10 cellular contexts compared by ENCODE assay signal in genomic region chr7:37765872-37766525, GRCh38.
DNase-seq lines count a peak whose midpoint lies in the region; ATAC-seq and TF ChIP-seq lines count a peak whose summit lies in the region.
"Had no signal": no experiment of that assay in that cellular context is flagged by ENCODE, and none has a peak within 500 bp of the region (broad histone marks: within the 10 kb centered on the region; RNA-seq: fewer than 3 reads in every experiment).

No MANE protein-coding gene starts in this region.

- intact Hi-C loops in A673 (cut with micrococcal nuclease; ENCODE audit: unreplicated experiment), result no loop called here

- POLR2A ChIA-PET in A673 (lab: Charles Lee; ENCODE audit: low non-redundant PET), result no interaction called here

- peak; percentile 87 for ATAC-seq in GM18508 (IDR thresholded peaks at IDR 0.05; ENCODE audit: insufficient read depth, unreplicated experiment)
- ATAC-seq in GM21526 (IDR thresholded peaks at IDR 0.05; ENCODE audit: low FRiP score, unreplicated experiment), result peak; percentile 66
- peak; percentile 79 for ATAC-seq in HG03520 (IDR thresholded peaks at IDR 0.05; ENCODE audit: unreplicated experiment)

- no peak overlapping the region for H3K4me3 ChIP-seq in A673 (ENCODE audit: low read depth, low read length, poor library complexity, severe bottlenecking)
- H3K4me3 ChIP-seq: pancreas had no signal

- H3K4me1 ChIP-seq in A673 (ENCODE audit: insufficient read depth, low read length, poor library complexity, severe bottlenecking), result no peaks in the 10 kb centered on the region
- H3K4me1 ChIP-seq: pancreas had no signal

- no TSS peak for BruUV-seq in A673 (replicated peaks; lab: Mats Ljungman, UMichigan)

- DNase-seq in germinal center (ENCODE audit: low spot score) (peak; percentile 6), NCI-H2107 treated with DMSO at 0.1 percent for 48 hours (lab: John Stamatoyannopoulos, UW; ENCODE audit: unreplicated experiment) (no peak), NCI-H2081 treated with DMSO at 0.1 percent for 48 hours (lab: John Stamatoyannopoulos, UW) (no peak), cerebellum (ENCODE audit: low spot score) (no peak), A673 (ENCODE audit: low spot score) (no peak)
- DNase-seq: NCI-H2107, pancreas had no signal

- no peaks in the 10 kb centered on the region for H3K36me3 ChIP-seq in A673 (ENCODE audit: insufficient read depth, low read length, poor library complexity, severe bottlenecking)
- H3K36me3 ChIP-seq: pancreas had no signal

- CTCF ChIA-PET in A673 (lab: Charles Lee), result no interaction called here

- no peak overlapping the region for H3K27ac ChIP-seq in A673 (ENCODE audit: low read depth, low read length, poor library complexity, severe bottlenecking)
- H3K27ac ChIP-seq: pancreas had no signal

- no peaks in the 10 kb centered on the region for H3K9me3 ChIP-seq in A673 (ENCODE audit: low read depth, low read length, poor library complexity, severe bottlenecking)
- H3K9me3 ChIP-seq: pancreas had no signal

- no peaks in the 10 kb centered on the region for H3K27me3 ChIP-seq in A673 (replicated peaks; ENCODE audit: insufficient read depth, low read depth, low read length, poor library complexity)
- H3K27me3 ChIP-seq: pancreas had no signal

- TF ChIP-seq CTCF in A673 (conservative IDR thresholded peaks at IDR 0.05; ENCODE audit: low read depth, low read length), result no peak
